Comparison of ENCODE assay signal across 9 cellular contexts in genomic region chr12:110266980-110267620, GRCh38. TPM values are rescaled to one million over a fixed set of nuclear protein-coding genes. Genes with fewer than 3 reads are reported as not detected.
DNase-seq lines count a peak whose midpoint lies in the region; ATAC-seq and TF ChIP-seq lines count a peak whose summit lies in the region.
"Had no signal": no experiment of that assay in that cellular context is flagged by ENCODE, and none has a peak within 500 bp of the region (broad histone marks: within the 10 kb centered on the region; RNA-seq: fewer than 3 reads in every experiment).

No MANE protein-coding gene starts in this region.

- peaks cover 45% of the 10 kb centered on the region in 2 donors for H3K4me1 ChIP-seq in gastrocnemius medialis

- no peaks in the 10 kb centered on the region for H3K9me3 Mint-ChIP-seq in activated CD8-positive, alpha-beta T cell treated with anti-CD3 and anti-CD28 coated beads, Interleukin-2, amount 10 ng/mL, durations not matched to agents 7 days and 5 days (ENCODE audit: insufficient read depth)

- no peak overlapping the region for H3K27ac Mint-ChIP-seq in activated CD8-positive, alpha-beta T cell treated with anti-CD3 and anti-CD28 coated beads, Interleukin-2, amount 10 ng/mL, durations not matched to agents 7 days and 5 days

- intact Hi-C loops in gastrocnemius medialis (cut with DNase I; ENCODE audit: low total_unique reads), result no loop called here
- intact Hi-C loops in dorsolateral prefrontal cortex (cut with DNase I), result no loop called here

- no peak overlapping the region for H3K4me3 ChIP-seq in fibroblast of mammary gland (ENCODE audit: control insufficient read depth, low read depth, low read length)
- H3K4me3 ChIP-seq in gastrocnemius medialis, result peak overlapping the region in 1 of 4 donors; percentile 14
- peak overlapping the region in 7 of 59 donors; percentile 8 to 27 (median 12) for H3K4me3 ChIP-seq in dorsolateral prefrontal cortex

- no peaks in the 10 kb centered on the region for H3K36me3 Mint-ChIP-seq in activated CD8-positive, alpha-beta T cell treated with anti-CD3 and anti-CD28 coated beads, Interleukin-2, amount 10 ng/mL, durations not matched to agents 7 days and 5 days (ENCODE audit: low read depth)

- TF ChIP-seq CTCF in fibroblast of mammary gland (conservative IDR thresholded peaks at IDR 0.05; ENCODE audit: control insufficient read depth, insufficient read depth, low read depth, low read length) (no peak), gastrocnemius medialis (IDR thresholded peaks at IDR 0.05 in 4 of 5, conservative IDR thresholded peaks at IDR 0.05 in 1 of 5) (no peak), dorsolateral prefrontal cortex (IDR thresholded peaks at IDR 0.05 in 54 of 56, conservative IDR thresholded peaks at IDR 0.05 in 2 of 56; ENCODE audit: low read depth in 1 of 56, partially characterized antibody in 56 of 56) (no peak)

- peaks cover 41% of the 10 kb centered on the region for H3K27me3 Mint-ChIP-seq in activated CD8-positive, alpha-beta T cell treated with anti-CD3 and anti-CD28 coated beads, Interleukin-2, amount 10 ng/mL, durations not matched to agents 7 days and 5 days (ENCODE audit: low read depth)

- ATAC-seq in gastrocnemius medialis, result peak; percentile 24 to 30
- ATAC-seq in activated CD8-positive, alpha-beta T cell treated with anti-CD3 and anti-CD28 coated beads, Interleukin-2, amount 10 ng/mL, durations not matched to agents 7 days and 5 days, result no peak
- no peak for ATAC-seq in GM18498 (IDR thresholded peaks at IDR 0.05; ENCODE audit: unreplicated experiment)
- ATAC-seq in GM21825 (IDR thresholded peaks at IDR 0.05; ENCODE audit: unreplicated experiment), result no peak

- no peaks in the 10 kb centered on the region for H3K4me1 Mint-ChIP-seq in activated CD8-positive, alpha-beta T cell treated with anti-CD3 and anti-CD28 coated beads, Interleukin-2, amount 10 ng/mL, durations not matched to agents 7 days and 5 days (ENCODE audit: low read depth)

- peak overlapping the region; percentile 82 to 91 (median 88) for H3K27ac ChIP-seq in gastrocnemius medialis
- H3K27ac ChIP-seq in dorsolateral prefrontal cortex, result peak overlapping the region in 10 of 59 donors; percentile 4 to 68 (median 24)
- H3K27ac ChIP-seq: VCaP had no signal

- in situ Hi-C loops in gastrocnemius medialis (cut with MboI; ENCODE audit: low sequenced_read_pairs in 4 of 4), result no loop called here

- CTCF ChIA-PET in activated CD8-positive, alpha-beta T cell treated with anti-CD3 and anti-CD28 coated beads, Interleukin-2, amount 10 ng/mL, durations not matched to agents 7 days and 5 days (lab: Charles Lee), result interaction anchor here (1.3 kb wide), 1 partner anchor 14 kb away, joined by 4 read pairs; the partner anchor contains the start of gene ATP2A2

- no peaks in the 10 kb centered on the region for H3K9me3 ChIP-seq in gastrocnemius medialis

- TF ChIP-seq POLR2A in gastrocnemius medialis (IDR thresholded peaks at IDR 0.05), result peak; percentile 20 to 37

- H3K36me3 ChIP-seq in gastrocnemius medialis, result no peaks in the 10 kb centered on the region

- DNase-seq in GOT3 (lab: John Stamatoyannopoulos, UW) (peak; percentile 6), NCI-H82 (lab: John Stamatoyannopoulos, UW) (peak; percentile 92), fibroblast of mammary gland (ENCODE audit: low read depth) (peak; percentile 86), gastrocnemius medialis (peak; percentile 36 to 57), dorsolateral prefrontal cortex (no peak)
- no peak for DNase-seq in activated CD8-positive, alpha-beta T cell treated with anti-CD3 and anti-CD28 coated beads, Interleukin-2, amount 10 ng/mL, durations not matched to agents 7 days and 5 days

- H3K27me3 ChIP-seq in gastrocnemius medialis, result no peaks in the 10 kb centered on the region
- no peaks in the 10 kb centered on the region for H3K27me3 ChIP-seq in dorsolateral prefrontal cortex

- POLR2A ChIA-PET in activated CD8-positive, alpha-beta T cell treated with anti-CD3 and anti-CD28 coated beads, Interleukin-2, amount 10 ng/mL, durations not matched to agents 7 days and 5 days (lab: Charles Lee), result no interaction called here

- H3K4me3 Mint-ChIP-seq in activated CD8-positive, alpha-beta T cell treated with anti-CD3 and anti-CD28 coated beads, Interleukin-2, amount 10 ng/mL, durations not matched to agents 7 days and 5 days, result no peak overlapping the region

RNA-seq across cellular contexts. Expression of gene ATP2A2, which starts 13.9 kb away (rescaled TPM):
- 1,000 to 10,000 TPM in 2 of 4 donors, 100 to 1,000 TPM in 2; 788 to 1,983 (median 1,302) TPM for total RNA-seq in gastrocnemius medialis
- 100 to 1,000 TPM; 130 to 132 TPM for total RNA-seq in activated CD8-positive, alpha-beta T cell treated with anti-CD3 and anti-CD28 coated beads, Interleukin-2, amount 10 ng/mL, durations not matched to agents 7 days and 5 days
- total RNA-seq in dorsolateral prefrontal cortex, result 100 to 1,000 TPM; 198 to 558 (median 389) TPM

Comparison
In these comparisons a context has a peak if more than half of its experiments do, and no peak if none do; other contexts are left out.
1. DNase-seq: peak in GOT3 (single experiment), NCI-H82 (single experiment), fibroblast of mammary gland (single experiment) and gastrocnemius medialis (2 of 2); none in activated CD8-positive, alpha-beta T cell treated with anti-CD3 and anti-CD28 coated beads, Interleukin-2, amount 10 ng/mL, durations not matched to agents 7 days and 5 days (single experiment) and dorsolateral prefrontal cortex (0 of 10).
2. ATAC-seq: peak in gastrocnemius medialis (2 of 2); none in activated CD8-positive, alpha-beta T cell treated with anti-CD3 and anti-CD28 coated beads, Interleukin-2, amount 10 ng/mL, durations not matched to agents 7 days and 5 days (single experiment), GM18498 (single experiment) and GM21825 (single experiment).